14 cellular contexts compared by ENCODE assay signal in the genomic region with DNA sequence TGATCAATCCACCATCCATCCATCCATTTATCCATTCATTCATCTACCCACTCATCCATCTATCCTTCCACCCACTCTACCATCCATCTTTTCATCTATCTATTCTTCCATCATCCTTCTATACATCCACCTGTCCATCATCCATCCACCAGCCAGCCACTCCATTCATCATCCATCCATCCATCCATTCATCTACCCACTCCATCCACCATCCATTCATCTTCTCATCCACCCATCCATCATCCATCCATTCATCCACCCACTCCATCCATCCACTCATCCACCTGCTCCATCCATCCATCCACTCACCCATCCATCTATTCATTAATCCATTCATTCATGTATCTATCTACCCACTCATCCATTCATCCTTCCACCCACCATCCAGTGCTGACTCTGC.
A peak's percentile ranks its signal among the peaks of the same experiment; 100 is the strongest.
DNase-seq lines count a peak whose midpoint lies in the region; ATAC-seq and TF ChIP-seq lines count a peak whose summit lies in the region.
"Had no signal": no experiment of that assay in that cellular context is flagged by ENCODE, and none has a peak within 500 bp of the region (broad histone marks: within the 10 kb centered on the region; RNA-seq: fewer than 3 reads in every experiment).

No MANE protein-coding gene starts in this region.

- ATAC-seq in GM21390 (IDR thresholded peaks at IDR 0.05; ENCODE audit: unreplicated experiment): no peak
- ATAC-seq: A549, GM12878, HCT116 had no signal

- H4K20me1 ChIP-seq in PC-9 (ENCODE audit: insufficient read depth): no peaks in the 10 kb centered on the region
- H4K20me1 ChIP-seq: BLaER1 had no signal

- no peak for DNase-seq in Caco-2
- no peak for DNase-seq in PC-9
- DNase-seq in endothelial cell (ENCODE audit: low spot score): no peak
- DNase-seq in stimulated activated CD4-positive, alpha-beta T cell treated with anti-CD3 and anti-CD28 coated beads, Interleukin-4, amount 100 ng/mL, for 24 hours: no peak
- no peak for DNase-seq in NCI-H526 treated with DMSO at 0.1 percent for 48 hours (lab: John Stamatoyannopoulos, UW)
- DNase-seq: AML-193; CD4-positive, CD25-positive, alpha-beta regulatory T cell; DMS79 had no signal

- POLR2A ChIA-PET in Caco-2 (lab: Charles Lee) (no interaction called here), HEK293 (lab: Yijun Ruan, JAX) (no interaction called here), PC-9 (lab: Charles Lee; ENCODE audit: unreplicated experiment) (no interaction called here)

- H3K36me3 Mint-ChIP-seq in Caco-2 (ENCODE audit: insufficient read depth, unreplicated experiment): peaks cover 6% of the 10 kb centered on the region
- peaks cover 10% of the 10 kb centered on the region for H3K36me3 Mint-ChIP-seq in endothelial cell (ENCODE audit: low read depth, unreplicated experiment)
- H3K36me3 Mint-ChIP-seq: CD4-positive, CD25-positive, alpha-beta regulatory T cell had no signal

- peaks cover 24% of the 10 kb centered on the region for H3K4me1 Mint-ChIP-seq in Caco-2 (ENCODE audit: low read depth, unreplicated experiment)
- no peaks in the 10 kb centered on the region for H3K4me1 Mint-ChIP-seq in endothelial cell (ENCODE audit: unreplicated experiment)
- H3K4me1 Mint-ChIP-seq: CD4-positive, CD25-positive, alpha-beta regulatory T cell had no signal

- no peaks in the 10 kb centered on the region; the same call in 1 of the 2 replicates for H3K27me3 ChIP-seq in Caco-2 (replicated peaks; ENCODE audit: control insufficient read depth, insufficient read depth, low read length)
- no peaks in the 10 kb centered on the region for H3K27me3 ChIP-seq in PC-9 (ENCODE audit: insufficient read depth, low read depth)
- H3K27me3 ChIP-seq: BLaER1 had no signal

- H3K27ac ChIP-seq in HEK293 (ENCODE audit: extremely low read depth, low read depth, low read length): no peak overlapping the region
- peak overlapping the region; percentile 98 for H3K27ac ChIP-seq in PC-9
- H3K27ac ChIP-seq: BLaER1 had no signal

- no peak overlapping the region for H3K4me3 ChIP-seq in Caco-2 (ENCODE audit: low read depth, low read length)
- H3K4me3 ChIP-seq in HEK293 (ENCODE audit: low read depth, low read length): no peak overlapping the region
- H3K4me3 ChIP-seq in PC-9: no peak overlapping the region
- H3K4me3 ChIP-seq: A549, BLaER1, GM12878 had no signal

- peaks cover 36% of the 10 kb centered on the region for H3K9me3 Mint-ChIP-seq in Caco-2 (ENCODE audit: unreplicated experiment)
- no peaks in the 10 kb centered on the region for H3K9me3 Mint-ChIP-seq in endothelial cell (ENCODE audit: unreplicated experiment)

- no peaks in the 10 kb centered on the region for H3K9me2 ChIP-seq in PC-9 (ENCODE audit: insufficient read depth)

- H3K4me2 ChIP-seq in PC-9: peak overlapping the region; percentile 73
- H3K4me2 ChIP-seq: A549, BLaER1 had no signal

- H3K27ac Mint-ChIP-seq in Caco-2 (ENCODE audit: unreplicated experiment): peak overlapping the region; percentile 8
- peak overlapping the region; percentile 1 for H3K27ac Mint-ChIP-seq in endothelial cell (ENCODE audit: unreplicated experiment)
- H3K27ac Mint-ChIP-seq: CD4-positive, CD25-positive, alpha-beta regulatory T cell had no signal

- H3K27me3 Mint-ChIP-seq in Caco-2 (ENCODE audit: insufficient read depth, unreplicated experiment) (no peaks in the 10 kb centered on the region), endothelial cell (ENCODE audit: unreplicated experiment) (peaks cover 11% of the 10 kb centered on the region)

- BruUV-seq in Caco-2 (replicated peaks; lab: Mats Ljungman, UMichigan): no TSS peak
- BruUV-seq in PC-9 (replicated peaks; lab: Mats Ljungman, UMichigan): no TSS peak

- H3K4me3 Mint-ChIP-seq in Caco-2 (ENCODE audit: unreplicated experiment) (no peak overlapping the region), endothelial cell (ENCODE audit: unreplicated experiment) (no peak overlapping the region)
- H3K4me3 Mint-ChIP-seq: CD4-positive, CD25-positive, alpha-beta regulatory T cell had no signal

- H3K36me3 ChIP-seq in Caco-2 (ENCODE audit: control insufficient read depth, insufficient read depth, low read length) (no peaks in the 10 kb centered on the region), HEK293 (ENCODE audit: control insufficient read depth in 2 of 2, insufficient read depth in 1 of 2, low read length in 2 of 2) (no peaks in the 10 kb centered on the region; a peak in 1 of 3 replicates), PC-9 (ENCODE audit: low read depth) (no peaks in the 10 kb centered on the region)
- H3K36me3 ChIP-seq: BLaER1 had no signal

- CTCF ChIA-PET in Caco-2 (lab: Charles Lee) (no interaction called here), HEK293 (lab: Yijun Ruan, JAX) (no interaction called here), PC-9 (lab: Charles Lee) (no interaction called here)

- H3K4me1 ChIP-seq in Caco-2 (peaks cover 36% of the 10 kb centered on the region), HEK293 (ENCODE audit: control insufficient read depth, insufficient read depth, low read length) (peaks cover 7% of the 10 kb centered on the region), PC-9 (replicated peaks; ENCODE audit: insufficient read depth) (peaks cover 90% of the 10 kb centered on the region)

- H3K9me3 ChIP-seq in Caco-2: peaks cover 4% of the 10 kb centered on the region; the same call in 1 of the 2 replicates
- H3K9me3 ChIP-seq in HEK293 (ENCODE audit: control insufficient read depth, insufficient read depth, low read depth, low read length): no peaks in the 10 kb centered on the region
- no peaks in the 10 kb centered on the region for H3K9me3 ChIP-seq in PC-9 (ENCODE audit: insufficient read depth, low read depth)
- H3K9me3 ChIP-seq: BLaER1 had no signal

- peaks cover 51% of the 10 kb centered on the region for H3F3A ChIP-seq in PC-9 (ENCODE audit: insufficient read depth, low read depth)

- H2AFZ ChIP-seq in PC-9: no peak overlapping the region

- intact Hi-C loops in Caco-2 (cut with micrococcal nuclease; ENCODE audit: unreplicated experiment): loop anchor here (2.0 kb wide), 1 partner anchor 43 kb away; no protein-coding TSS in a partner anchor
- intact Hi-C loops in PC-9 (cut with micrococcal nuclease; ENCODE audit: unreplicated experiment): loop anchor here (2.0 kb wide), 3 partner anchors 21 to 123 kb away; no protein-coding TSS in a partner anchor

- H3K79me2 ChIP-seq in PC-9 (ENCODE audit: low read depth): peaks cover 11% of the 10 kb centered on the region; the same call in 1 of the 2 replicates

- TF ChIP-seq CTCF in Caco-2 (IDR thresholded peaks at IDR 0.05; ENCODE audit: insufficient read depth in 1 of 2, low read depth in 1 of 2, low read length in 1 of 2, severe bottlenecking in 1 of 2, unreplicated experiment in 1 of 2) (no peak), HEK293 (tag by site-specific recombination; IDR thresholded peaks at IDR 0.05) (no peak), PC-9 (conservative IDR thresholded peaks at IDR 0.05) (no peak), endothelial cell (IDR thresholded peaks at IDR 0.05; ENCODE audit: unreplicated experiment) (no peak)

TF ChIP-seq in HEK293, 187 proteins besides CTCF, POLR2A, EP300 and RAD21:
- TF ChIP-seq ZNF548 (tag by site-specific recombination; IDR thresholded peaks at IDR 0.05) (no peak), ZFHX2 (tag by site-specific recombination; conservative IDR thresholded peaks at IDR 0.05) (peak; percentile 94), ZNF366 (tag by site-specific recombination; conservative IDR thresholded peaks at IDR 0.05) (peak; percentile 97), EGR2 (tag by site-specific recombination; IDR thresholded peaks at IDR 0.05; ENCODE audit: low read depth) (peak; percentile 100), ZFP3 (tag by site-specific recombination; IDR thresholded peaks at IDR 0.05; ENCODE audit: low read depth) (no peak), ZBTB17 (tag by site-specific recombination; IDR thresholded peaks at IDR 0.05) (peak; percentile 99), ZNF266 (tag by site-specific recombination; IDR thresholded peaks at IDR 0.05; ENCODE audit: low read depth) (peak; percentile 5; the same call in 1 of the 2 replicates)
- TF ChIP-seq, protein P1, sequence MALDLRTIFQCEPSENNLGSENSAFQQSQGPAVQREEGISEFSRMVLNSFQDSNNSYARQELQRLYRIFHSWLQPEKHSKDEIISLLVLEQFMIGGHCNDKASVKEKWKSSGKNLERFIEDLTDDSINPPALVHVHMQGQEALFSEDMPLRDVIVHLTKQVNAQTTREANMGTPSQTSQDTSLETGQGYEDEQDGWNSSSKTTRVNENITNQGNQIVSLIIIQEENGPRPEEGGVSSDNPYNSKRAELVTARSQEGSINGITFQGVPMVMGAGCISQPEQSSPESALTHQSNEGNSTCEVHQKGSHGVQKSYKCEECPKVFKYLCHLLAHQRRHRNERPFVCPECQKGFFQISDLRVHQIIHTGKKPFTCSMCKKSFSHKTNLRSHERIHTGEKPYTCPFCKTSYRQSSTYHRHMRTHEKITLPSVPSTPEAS (tag by site-specific recombination; IDR thresholded peaks at IDR 0.05): no peak
